26 cellular contexts compared by ENCODE assay signal in genomic region chr6:139592011-139592410, GRCh38.
DNase-seq lines count a peak whose midpoint lies in the region; ATAC-seq and TF ChIP-seq lines count a peak whose summit lies in the region.
"Had no signal": no experiment of that assay in that cellular context is flagged by ENCODE, and none has a peak within 500 bp of the region (broad histone marks: within the 10 kb centered on the region; RNA-seq: fewer than 3 reads in every experiment).

No MANE protein-coding gene starts in this region.

- H3K23ac ChIP-seq in mesenchymal stem cell (ENCODE audit: low read length in 2 of 2), result no peak overlapping the region

- H3K27me3 Mint-ChIP-seq in Caco-2 (ENCODE audit: insufficient read depth, unreplicated experiment), result no peaks in the 10 kb centered on the region

- no peak overlapping the region for H3K4me3 Mint-ChIP-seq in Caco-2 (ENCODE audit: unreplicated experiment)
- H3K4me3 Mint-ChIP-seq: activated CD8-positive, alpha-beta T cell treated with anti-CD3 and anti-CD28 coated beads, Interleukin-2, amount 10 ng/mL, durations not matched to agents 7 days and 5 days; CD8-positive, alpha-beta memory T cell; naive thymus-derived CD4-positive, alpha-beta T cell had no signal

- POLR2A ChIA-PET in Caco-2 (lab: Charles Lee), result no interaction called here

- peak overlapping the region; percentile 65 for H3K27ac ChIP-seq in angular gyrus (ENCODE audit: low read depth, low read length)
- H3K27ac ChIP-seq in mesenchymal stem cell (ENCODE audit: low read length, poor library complexity, severe bottlenecking), result no peak overlapping the region
- H3K27ac ChIP-seq in rectal smooth muscle tissue (ENCODE audit: low read depth, low read length), result peak overlapping the region; percentile 63
- H3K27ac ChIP-seq: right lobe of liver had no signal

- CTCF ChIA-PET in Caco-2 (lab: Charles Lee), result no interaction called here

- no peaks in the 10 kb centered on the region for H3K9me3 Mint-ChIP-seq in Caco-2 (ENCODE audit: unreplicated experiment)
- H3K9me3 Mint-ChIP-seq: CD8-positive, alpha-beta memory T cell; naive thymus-derived CD4-positive, alpha-beta T cell had no signal

- intact Hi-C loops in Caco-2 (cut with micrococcal nuclease; ENCODE audit: unreplicated experiment), result no loop called here

- H3K27ac Mint-ChIP-seq in Caco-2 (ENCODE audit: unreplicated experiment), result peak overlapping the region; percentile 22
- H3K27ac Mint-ChIP-seq: activated CD8-positive, alpha-beta T cell treated with anti-CD3 and anti-CD28 coated beads, Interleukin-2, amount 10 ng/mL, durations not matched to agents 7 days and 5 days; CD8-positive, alpha-beta memory T cell; naive thymus-derived CD4-positive, alpha-beta T cell had no signal

- no peak overlapping the region for H3K4me3 ChIP-seq in Caco-2 (ENCODE audit: low read depth, low read length)
- no peak overlapping the region for H3K4me3 ChIP-seq in mesenchymal stem cell (ENCODE audit: insufficient read depth in 1 of 2, low read depth in 1 of 2, low read length in 2 of 2)
- H3K4me3 ChIP-seq in rectal smooth muscle tissue (ENCODE audit: low read length), result no peak overlapping the region
- H3K4me3 ChIP-seq: heart left ventricle, Peyer's patch, right lobe of liver had no signal

- H2AFZ ChIP-seq in mesenchymal stem cell (ENCODE audit: low read depth, low read length), result no peak overlapping the region

- H4K91ac ChIP-seq in mesenchymal stem cell (ENCODE audit: low read length), result no peak overlapping the region

- no peak overlapping the region for H4K8ac ChIP-seq in mesenchymal stem cell (ENCODE audit: low read length)

- H2AK5ac ChIP-seq in mesenchymal stem cell (ENCODE audit: low read length, severe bottlenecking), result no peak overlapping the region

- H3K36me3 ChIP-seq in Caco-2 (ENCODE audit: control insufficient read depth, insufficient read depth, low read length) (no peaks in the 10 kb centered on the region), mesenchymal stem cell (ENCODE audit: control insufficient read depth in 1 of 2, insufficient read depth in 2 of 2, low read depth in 1 of 2, low read length in 2 of 2) (no peaks in the 10 kb centered on the region), rectal smooth muscle tissue (ENCODE audit: control insufficient read depth, insufficient read depth, low read length) (no peaks in the 10 kb centered on the region)
- H3K36me3 ChIP-seq: heart left ventricle, Peyer's patch, right lobe of liver had no signal

- H3K27me3 ChIP-seq in Caco-2 (replicated peaks; ENCODE audit: control insufficient read depth, insufficient read depth, low read length) (no peaks in the 10 kb centered on the region), mesenchymal stem cell (ENCODE audit: control insufficient read depth in 1 of 2, insufficient read depth in 1 of 2, low read length in 2 of 2) (no peaks in the 10 kb centered on the region), rectal smooth muscle tissue (ENCODE audit: control insufficient read depth, insufficient read depth, low read length) (no peaks in the 10 kb centered on the region)
- H3K27me3 ChIP-seq: heart left ventricle, Peyer's patch, right lobe of liver had no signal

- H2BK5ac ChIP-seq in mesenchymal stem cell (ENCODE audit: low read depth, low read length, poor library complexity, severe bottlenecking), result no peak overlapping the region

- no peak overlapping the region for H3K4me2 ChIP-seq in mesenchymal stem cell (ENCODE audit: low read length, poor library complexity, severe bottlenecking)

- 63% methylated on average over 1 of the region's 1 CpG for whole genome bisulfite sequencing in mesenchymal stem cell

- peaks cover 10% of the 10 kb centered on the region for H3K36me3 Mint-ChIP-seq in Caco-2 (ENCODE audit: insufficient read depth, unreplicated experiment)

- H3K4me1 Mint-ChIP-seq in Caco-2 (ENCODE audit: low read depth, unreplicated experiment), result peaks cover 64% of the 10 kb centered on the region

- H2BK12ac ChIP-seq in mesenchymal stem cell (ENCODE audit: low read length in 2 of 2), result no peak overlapping the region

- no peaks in the 10 kb centered on the region for H3K79me1 ChIP-seq in mesenchymal stem cell (replicated peaks; ENCODE audit: low read length, poor library complexity, severe bottlenecking)

- DNase-seq in Caco-2 (no peak), mesenchymal stem cell (peak; percentile 55), NCI-H510A treated with DMSO at 0.1 percent for 48 hours (lab: John Stamatoyannopoulos, UW) (no peak)
- DNase-seq: activated CD8-positive, alpha-beta T cell treated with anti-CD3 and anti-CD28 coated beads, Interleukin-2, amount 10 ng/mL, durations not matched to agents 7 days and 5 days; activated effector memory CD4-positive, alpha-beta T cell treated with anti-CD3 and anti-CD28 coated beads, Interleukin-2, amount 50 U/mL, for 16 hours; AML-193; CD8-positive, alpha-beta memory T cell; dermis blood vessel endothelial cell; DMS153; heart left ventricle; KBM-7; MM.1S; naive thymus-derived CD4-positive, alpha-beta T cell; NCI-H1436 treated with DMSO at 0.1 percent for 48 hours; NK-92 treated with Interleukin-12 subunit alpha and Interleukin-12 subunit beta, amount 100 ng/mL, for 24 hours; Peyer's patch; right lobe of liver; SIG-M5; stimulated activated CD8-positive, alpha-beta memory T cell treated with anti-CD3 and anti-CD28 coated beads, Interleukin-4, amount 100 ng/mL, for 48 hours; T-helper 1 cell had no signal

- no peak for TF ChIP-seq CTCF in Caco-2 (IDR thresholded peaks at IDR 0.05; ENCODE audit: insufficient read depth in 1 of 2, low read depth in 1 of 2, low read length in 1 of 2, severe bottlenecking in 1 of 2, unreplicated experiment in 1 of 2)

- ATAC-seq in GM21381 (IDR thresholded peaks at IDR 0.05; ENCODE audit: unreplicated experiment) (no peak), GM21723 (IDR thresholded peaks at IDR 0.05; ENCODE audit: unreplicated experiment) (no peak), GM19035 (IDR thresholded peaks at IDR 0.05; ENCODE audit: unreplicated experiment) (no peak)
- ATAC-seq: activated CD4-positive, CD25-positive, alpha-beta regulatory T cell treated with anti-CD3 and anti-CD28 coated beads, Interleukin-2, amount 50 U/mL, for 24 hours; activated CD8-positive, alpha-beta T cell treated with anti-CD3 and anti-CD28 coated beads, Interleukin-2, amount 10 ng/mL, durations not matched to agents 7 days and 5 days; heart left ventricle; naive thymus-derived CD4-positive, alpha-beta T cell; right lobe of liver had no signal

- H3K18ac ChIP-seq in mesenchymal stem cell (ENCODE audit: low read depth in 1 of 2, low read length in 2 of 2), result no peak overlapping the region

- H3K9me3 ChIP-seq in Caco-2, result no peaks in the 10 kb centered on the region
- no peaks in the 10 kb centered on the region for H3K9me3 ChIP-seq in mesenchymal stem cell (ENCODE audit: control insufficient read depth, low read length)
- H3K9me3 ChIP-seq: heart left ventricle, Peyer's patch, right lobe of liver had no signal

- H2BK120ac ChIP-seq in mesenchymal stem cell (ENCODE audit: low read depth, low read length), result no peak overlapping the region

- H3K9ac ChIP-seq in mesenchymal stem cell (ENCODE audit: low read length), result no peak overlapping the region
- H3K9ac ChIP-seq in rectal smooth muscle tissue (ENCODE audit: low read length), result no peak overlapping the region

- H2BK15ac ChIP-seq in mesenchymal stem cell (ENCODE audit: low read depth, poor library complexity, severe bottlenecking), result no peak overlapping the region

- BruUV-seq in Caco-2 (replicated peaks; lab: Mats Ljungman, UMichigan), result no TSS peak

- H3K4me1 ChIP-seq in Caco-2 (peaks cover 62% of the 10 kb centered on the region), mesenchymal stem cell (ENCODE audit: control insufficient read depth, insufficient read depth, low read depth, low read length) (peaks cover 5% of the 10 kb centered on the region), rectal smooth muscle tissue (ENCODE audit: control insufficient read depth, insufficient read depth, low read length) (peaks cover 46% of the 10 kb centered on the region)

- H3K4ac ChIP-seq in mesenchymal stem cell (ENCODE audit: low read depth in 1 of 2, low read length in 2 of 2), result no peak overlapping the region

- H3K14ac ChIP-seq in mesenchymal stem cell (ENCODE audit: low read length in 2 of 2), result no peak overlapping the region
